Comparison of ENCODE assay signal across 16 cellular contexts in genomic region chr13:93220073-93220472, GRCh38. TPM values are rescaled to one million over a fixed set of nuclear protein-coding genes. Genes with fewer than 3 reads are reported as not detected.
DNase-seq lines count a peak whose midpoint lies in the region; ATAC-seq, FAIRE-seq and TF ChIP-seq lines count a peak whose summit lies in the region.
"Had no signal": no experiment of that assay in that cellular context is flagged by ENCODE, and none has a peak within 500 bp of the region (broad histone marks: within the 10 kb centered on the region; RNA-seq: fewer than 3 reads in every experiment).

No MANE protein-coding gene starts in this region.

- no peaks in the 10 kb centered on the region for H3K9me1 ChIP-seq in K562 (ENCODE audit: control insufficient read depth, insufficient read depth, low read length)

- H3K4me1 ChIP-seq in HUES48 (ENCODE audit: control insufficient read depth, insufficient read depth, low read length) (peaks cover 62% of the 10 kb centered on the region), K562 (replicated peaks in 1 of 2; ENCODE audit: control insufficient read depth in 2 of 2, insufficient read depth in 2 of 2, low read length in 2 of 2) (no peaks in the 10 kb centered on the region), sigmoid colon (no peaks in the 10 kb centered on the region), esophagus muscularis mucosa (no peaks in the 10 kb centered on the region)
- H3K4me1 ChIP-seq: BE2C had no signal

- H3K4me2 ChIP-seq in K562 (ENCODE audit: insufficient read depth, low read length) = no peak overlapping the region
- H3K4me2 ChIP-seq: A549 had no signal

- FAIRE-seq in K562 (lab: Jason Lieb, UNC) = no peak
- FAIRE-seq: A549, H1 had no signal

- DNase-seq in NCI-H82 (lab: John Stamatoyannopoulos, UW) (peak; percentile 30), NCI-H82 treated with DMSO at 0.1 percent for 48 hours (lab: John Stamatoyannopoulos, UW; ENCODE audit: unreplicated experiment) (no peak), K562 (ENCODE audit: extremely low read depth in 1 of 4, low spot score in 3 of 4) (peak in 3 of 4 experiments; percentile 9 to 24 (median 17)), sigmoid colon (no peak), foreskin melanocyte (no peak), esophagus muscularis mucosa (ENCODE audit: extremely low spot score) (no peak)
- DNase-seq: BE2C; CD8-positive, alpha-beta T cell; COR-L47; HCEC 1CT had no signal

- H3K9ac ChIP-seq in HUES48 (ENCODE audit: low read depth, low read length) = no peak overlapping the region
- H3K9ac ChIP-seq in K562 (ENCODE audit: insufficient read depth in 1 of 2, low read depth in 2 of 2, low read length in 2 of 2) = no peak overlapping the region

- in situ Hi-C loops in K562 (cut with MboI) = loop anchor here (25.0 kb wide), 1 partner anchor 1783 kb away; no protein-coding TSS in a partner anchor

- H3K9me3 ChIP-seq in HUES48 (ENCODE audit: control insufficient read depth, insufficient read depth, low read length) (no peaks in the 10 kb centered on the region), K562 (replicated peaks; ENCODE audit: control insufficient read depth, insufficient read depth, low read depth, low read length) (no peaks in the 10 kb centered on the region), sigmoid colon (no peaks in the 10 kb centered on the region), esophagus muscularis mucosa (no peaks in the 10 kb centered on the region)
- H3K9me3 ChIP-seq: A549, BE2C had no signal

- H3K27me3 ChIP-seq in HUES48 (ENCODE audit: control insufficient read depth, insufficient read depth, low read length) (no peaks in the 10 kb centered on the region), K562 (ENCODE audit: control insufficient read depth in 2 of 2, insufficient read depth in 2 of 2, low read length in 2 of 2) (peaks cover 3 to 5% of the 10 kb centered on the region in 2 experiments; a peak in 3 of 5 replicates), sigmoid colon (no peaks in the 10 kb centered on the region), esophagus muscularis mucosa (no peaks in the 10 kb centered on the region)
- H3K27me3 ChIP-seq: BE2C had no signal

- ATAC-seq in K562 = no peak
- ATAC-seq: A549; CD8-positive, alpha-beta T cell had no signal

- H3K27ac ChIP-seq in HUES48 (ENCODE audit: low read depth, low read length) (peak overlapping the region; percentile 27), K562 (ENCODE audit: extremely low read depth, low read depth, low read length) (no peak overlapping the region), sigmoid colon (no peak overlapping the region), esophagus muscularis mucosa (replicated peaks in 1 of 4) (no peak overlapping the region)
- H3K27ac ChIP-seq: A549 had no signal

- whole genome bisulfite sequencing in K562 (ENCODE audit: insufficient coverage, low coverage, missing lambda C conversion rate) = 2% methylated on average over 3 of the region's 3 CpGs
- WGBS in sigmoid colon, 2 donors = 54 to 59% methylated on average over 3 of the region's 3 CpGs
- 54% methylated on average over 3 of the region's 3 CpGs for WGBS in esophagus muscularis mucosa

- POLR2A ChIA-PET in K562 (lab: Yijun Ruan, JAX) = interaction anchor here (0.7 to 2.1 kb wide), 8 partner anchors 8 to 824 kb away, joined by 3 to 6 read pairs (median 3); no protein-coding TSS in a partner anchor

- H3K4me3 ChIP-seq in HUES48 (ENCODE audit: low read depth, low read length) (no peak overlapping the region), K562 (no peak overlapping the region), sigmoid colon (no peak overlapping the region), esophagus muscularis mucosa (no peak overlapping the region)
- H3K4me3 ChIP-seq: A549 had no signal

- H3K79me2 ChIP-seq in K562 (ENCODE audit: control insufficient read depth, insufficient read depth, low read length) = no peaks in the 10 kb centered on the region

- H3K36me3 ChIP-seq in HUES48 (ENCODE audit: control insufficient read depth, insufficient read depth, low read length) = no peaks in the 10 kb centered on the region
- H3K36me3 ChIP-seq in K562 (ENCODE audit: control insufficient read depth, insufficient read depth, low read length) = no peaks in the 10 kb centered on the region
- no peaks in the 10 kb centered on the region for H3K36me3 ChIP-seq in sigmoid colon
- H3K36me3 ChIP-seq in esophagus muscularis mucosa = no peaks in the 10 kb centered on the region
- H3K36me3 ChIP-seq: BE2C had no signal

- TF ChIP-seq RAD21 in K562 (CRISPR knock-in tag; conservative IDR thresholded peaks at IDR 0.05 in 1 of 2, IDR thresholded peaks at IDR 0.05 in 1 of 2) = no peak

- H2AFZ ChIP-seq in K562 (ENCODE audit: low read depth, low read length) = no peak overlapping the region

- TF ChIP-seq CTCF in K562 (IDR thresholded peaks at IDR 0.05 in 2 of 3, conservative IDR thresholded peaks at IDR 0.05 in 1 of 3; ENCODE audit: insufficient read depth in 2 of 3, low read depth in 1 of 3, low read length in 3 of 3) (no peak), sigmoid colon (IDR thresholded peaks at IDR 0.05) (no peak), esophagus muscularis mucosa (IDR thresholded peaks at IDR 0.05) (no peak)

- CTCF ChIA-PET in K562 (lab: Yijun Ruan, JAX; ENCODE audit: low intra/inter-chr PET ratio) = no interaction called here

- TF ChIP-seq EP300 in K562 (IDR thresholded peaks at IDR 0.05; ENCODE audit: low read length) (no peak), sigmoid colon (IDR thresholded peaks at IDR 0.05) (no peak), esophagus muscularis mucosa (IDR thresholded peaks at IDR 0.05) (no peak)

- intact Hi-C loops in K562 (cut with micrococcal nuclease) = no loop called here
- intact Hi-C loops in sigmoid colon (cut with DNase I) = no loop called here
- intact Hi-C loops in esophagus muscularis mucosa (cut with DNase I) = no loop called here

- H4K20me1 ChIP-seq in K562 (replicated peaks; ENCODE audit: control insufficient read depth, insufficient read depth, low read length) = no peaks in the 10 kb centered on the region

- no TSS peak for BruUV-seq in K562 (replicated peaks; lab: Mats Ljungman, UMichigan)

- no peak for TF ChIP-seq POLR2A in K562 (conservative IDR thresholded peaks at IDR 0.05)
- no peak for TF ChIP-seq POLR2A in sigmoid colon (IDR thresholded peaks at IDR 0.05)
- no peak for TF ChIP-seq POLR2A in esophagus muscularis mucosa (IDR thresholded peaks at IDR 0.05; ENCODE audit: low read depth)

TF ChIP-seq in K562, 482 proteins besides CTCF, POLR2A, EP300 and RAD21:
- TF ChIP-seq SLC30A9 (CRISPR knock-in tag; IDR thresholded peaks at IDR 0.05) (no peak), MAZ (CRISPR knock-in tag; conservative IDR thresholded peaks at IDR 0.05 in 1 of 2, IDR thresholded peaks at IDR 0.05 in 1 of 2) (0 out of 4 replicates have a peak, but pooled peaks of 1 of the 2 experiments have one; percentile 30), BMI1 (IDR thresholded peaks at IDR 0.05; ENCODE audit: low read length) (no peak), ZNF696 (CRISPR knock-in tag; conservative IDR thresholded peaks at IDR 0.05) (no peak)

RNA-seq across cellular contexts. Expression of gene GPC6, which starts 6.5 kb away (rescaled TPM):
- total RNA-seq in K562 (2011; cell fraction: chromatin; rRNA removed; ENCODE audit: low replicate concordance) = 0.09 and 0.14 TPM in 2 replicates
- 0.13 and 0.17 TPM in 2 replicates for total RNA-seq in K562 (2011; cell fraction: nucleolus; rRNA removed)
- total RNA-seq in K562 (2011; cell fraction: nucleoplasm; rRNA removed) = 0.07 and 0.15 TPM in 2 replicates
- under 0.01 and 0.04 TPM in 2 replicates for total RNA-seq in K562 (2014; rRNA removed)
- total RNA-seq in K562 (2014; rRNA removed; fragmentation: Illumina TruSeq; extraction: Trizol) = not detected in 2 replicates
- total RNA-seq in K562 (2015; rRNA removed; fragmentation: Illumina TruSeq; extraction: Trizol) = 0.04 TPM in 1 of 2 replicates, not detected in the other
- 0.07 and 0.20 TPM in 2 replicates for total RNA-seq in K562 (2021)
- 0.01 TPM in 1 of 2 replicates, not detected in the other for polyA plus RNA-seq in K562 (2011; rRNA removed)
- polyA plus RNA-seq in K562 (2011; cell fraction: cytosol; rRNA removed) = not detected in 2 replicates
- polyA plus RNA-seq in K562 (2011; cell fraction: nucleus; rRNA removed) = 0.10 TPM in 1 of 2 replicates, not detected in the other
- polyA plus RNA-seq in K562 (2012) = 0.01 TPM in 2 replicates
- polyA plus RNA-seq in K562 (2014; fragmentation: Illumina TruSeq; extraction: Trizol) = not detected in 2 replicates
- polyA plus RNA-seq in K562 (2014; fragmentation: Nextera tagmentation; extraction: Ambion mirVana) = not detected
- polyA plus RNA-seq in K562 (2014; rRNA removed) = 0.01 and 0.03 TPM in 2 replicates
- polyA minus RNA-seq in K562 (2011; rRNA and poly(A)+ RNA removed) = not detected in 2 replicates
- not detected in 2 replicates for polyA minus RNA-seq in K562 (2011; cell fraction: cytosol; rRNA and poly(A)+ RNA removed)
- 0.67 TPM in 1 of 2 replicates, not detected in the other for polyA minus RNA-seq in K562 (2011; cell fraction: nucleus; rRNA and poly(A)+ RNA removed)
- total RNA-seq in sigmoid colon = 10 to 100 TPM; 14.4 to 27.5 (median 23.6) TPM
- polyA plus RNA-seq in sigmoid colon = 1 to 10 TPM in 2 of 3 donors, under 1 TPM in 1; 0.23 to 2.7 (median 1.2) TPM
- 10 to 100 TPM in 3 of 4 donors, 1 to 10 TPM in 1; 6.5 to 17.2 (median 13.5) TPM for total RNA-seq in esophagus muscularis mucosa
- total RNA-seq: CD8-positive, alpha-beta T cell; HT-29 had no signal
- polyA plus RNA-seq: CD14-positive monocyte, IgD-negative memory B cell had no signal

Comparison
In these comparisons a context has a peak if more than half of its experiments do, and no peak if none do; other contexts are left out.
1. DNase-seq: peak in NCI-H82 (single experiment) and K562 (3 of 4); none in NCI-H82 treated with DMSO at 0.1 percent for 48 hours (single experiment), sigmoid colon (single experiment), foreskin melanocyte (single experiment) and esophagus muscularis mucosa (single experiment).
2. RNA of gene GPC6, which starts 6.5 kb away (total RNA-seq): 14.4 to 27.5 TPM in sigmoid colon and 6.5 to 17.2 TPM in esophagus muscularis mucosa; under 0.01 to 0.20 TPM in K562; every median in the first group is over 4 times any median in the second.